Comparison of ENCODE assay signal across 15 cellular contexts in genomic region chr7:6252310-6252709, GRCh38. TPM values are rescaled to one million over a fixed set of nuclear protein-coding genes. Genes with fewer than 3 reads are reported as not detected.
A peak's percentile ranks its signal among the peaks of the same experiment; 100 is the strongest.
DNase-seq lines count a peak whose midpoint lies in the region; ATAC-seq and TF ChIP-seq lines count a peak whose summit lies in the region.
"Had no signal": no experiment of that assay in that cellular context is flagged by ENCODE, and none has a peak within 500 bp of the region (broad histone marks: within the 10 kb centered on the region; RNA-seq: fewer than 3 reads in every experiment).

No MANE protein-coding gene starts in this region.

- peak overlapping the region; percentile 15 for H3K4me3 ChIP-seq in left ventricle myocardium inferior
- no peak overlapping the region for H3K4me3 ChIP-seq in vagina
- H3K4me3 ChIP-seq: A549, Peyer's patch, sigmoid colon, tibial nerve had no signal

- H3K27me3 ChIP-seq in left ventricle myocardium inferior (ENCODE audit: low read depth) (no peaks in the 10 kb centered on the region), vagina (no peaks in the 10 kb centered on the region)
- H3K27me3 ChIP-seq: Peyer's patch, sigmoid colon, tibial nerve had no signal

- TF ChIP-seq POLR2A in vagina (IDR thresholded peaks at IDR 0.05): no peak

- DNase-seq in left ventricle myocardium inferior (no peak), Right ventricle myocardium inferior (ENCODE audit: missing footprints) (no peak), lung microvascular endothelial cell (ENCODE audit: low read depth in 2 of 2) (peak; percentile 65 to 91), vagina (ENCODE audit: extremely low spot score in 2 of 2) (no peak), T1000 (lab: John Stamatoyannopoulos, UW) (no peak)
- no peak for DNase-seq in stimulated activated naive CD8-positive, alpha-beta T cell treated with anti-CD3 and anti-CD28 coated beads, Interleukin-15, Interleukin-2, amounts not matched to agents 100 U/mL and 50 U/mL, for 24 hours
- DNase-seq: activated naive CD8-positive, alpha-beta T cell treated with anti-CD3 and anti-CD28 coated beads, Interleukin-2, amount 10 ng/mL, durations not matched to agents 7 days and 5 days; DMS79 treated with DMSO at 0.1 percent for 48 hours; effector memory CD8-positive, alpha-beta T cell; Peyer's patch; sigmoid colon had no signal

- peak overlapping the region in 2 of 5 experiments; percentile 5 to 31 for H3K4me3 Mint-ChIP-seq in brain
- H3K4me3 Mint-ChIP-seq: activated naive CD8-positive, alpha-beta T cell treated with anti-CD3 and anti-CD28 coated beads, Interleukin-2, amount 10 ng/mL, durations not matched to agents 7 days and 5 days; effector memory CD8-positive, alpha-beta T cell had no signal

- no peaks in the 10 kb centered on the region for H3K9me3 Mint-ChIP-seq in brain
- H3K9me3 Mint-ChIP-seq: activated naive CD8-positive, alpha-beta T cell treated with anti-CD3 and anti-CD28 coated beads, Interleukin-2, amount 10 ng/mL, durations not matched to agents 7 days and 5 days; effector memory CD8-positive, alpha-beta T cell had no signal

- TF ChIP-seq CTCF in left ventricle myocardium inferior (IDR thresholded peaks at IDR 0.05; ENCODE audit: borderline replicate concordance): no peak
- no peak for TF ChIP-seq CTCF in brain (conservative IDR thresholded peaks at IDR 0.05)
- TF ChIP-seq CTCF in vagina (IDR thresholded peaks at IDR 0.05): no peak

- H3K27me3 Mint-ChIP-seq in brain: no peaks in the 10 kb centered on the region

- ATAC-seq in Right ventricle myocardium inferior: no peak
- ATAC-seq in GM19324 (IDR thresholded peaks at IDR 0.05; ENCODE audit: low FRiP score, unreplicated experiment): no peak
- no peak for ATAC-seq in stimulated activated naive CD8-positive, alpha-beta T cell treated with anti-CD3 and anti-CD28 coated beads, Interleukin-15, Interleukin-2, amounts not matched to agents 100 U/mL and 50 U/mL, for 24 hours
- ATAC-seq: A549; effector memory CD8-positive, alpha-beta T cell had no signal

- peak overlapping the region in 3 of 5 experiments; percentile 44 to 64 (median 58) for H3K27ac Mint-ChIP-seq in brain
- H3K27ac Mint-ChIP-seq: activated naive CD8-positive, alpha-beta T cell treated with anti-CD3 and anti-CD28 coated beads, Interleukin-2, amount 10 ng/mL, durations not matched to agents 7 days and 5 days had no signal

- H3K9me3 ChIP-seq in left ventricle myocardium inferior (replicated peaks): no peaks in the 10 kb centered on the region
- H3K9me3 ChIP-seq in vagina: no peaks in the 10 kb centered on the region
- H3K9me3 ChIP-seq: A549, Peyer's patch, sigmoid colon, tibial nerve had no signal

- H3K4me1 Mint-ChIP-seq in brain: peaks cover 80% of the 10 kb centered on the region

- intact Hi-C loops in left ventricle myocardium inferior (cut with micrococcal nuclease): no loop called here
- intact Hi-C loops in Right ventricle myocardium inferior (cut with DNase I): no loop called here
- intact Hi-C loops in vagina (cut with DNase I): no loop called here

- H3K36me3 ChIP-seq in left ventricle myocardium inferior (no peaks in the 10 kb centered on the region), vagina (no peaks in the 10 kb centered on the region)
- H3K36me3 ChIP-seq: Peyer's patch, sigmoid colon, tibial nerve had no signal

- H3K27ac ChIP-seq in left ventricle myocardium inferior (replicated peaks): peak overlapping the region; percentile 76
- H3K27ac ChIP-seq in vagina: peak overlapping the region; percentile 11
- H3K27ac ChIP-seq: A549, Peyer's patch had no signal

- H3K4me1 ChIP-seq in left ventricle myocardium inferior (peaks cover 100% of the 10 kb centered on the region), vagina (peaks cover 78% of the 10 kb centered on the region)

- no peaks in the 10 kb centered on the region for H3K36me3 Mint-ChIP-seq in brain
- H3K36me3 Mint-ChIP-seq: activated naive CD8-positive, alpha-beta T cell treated with anti-CD3 and anti-CD28 coated beads, Interleukin-2, amount 10 ng/mL, durations not matched to agents 7 days and 5 days had no signal

RNA-seq across cellular contexts. Expression of gene CYTH3, which starts 20.1 kb away (rescaled TPM):
- total RNA-seq in left ventricle myocardium inferior (25.5 TPM), Right ventricle myocardium inferior (30.3 TPM), lung microvascular endothelial cell (8.9 and 11.1 TPM in 2 replicates), vagina (29.5 TPM)
- polyA plus RNA-seq in brain (ENCODE audit: insufficient read depth, low read depth, low replicate concordance): 18.4 TPM

Comparison
In these comparisons a context has a peak if more than half of its experiments do, and no peak if none do; other contexts are left out.
1. DNase-seq: peak in lung microvascular endothelial cell (2 of 2); none in left ventricle myocardium inferior (single experiment), Right ventricle myocardium inferior (single experiment), vagina (0 of 2), T1000 (single experiment) and stimulated activated naive CD8-positive, alpha-beta T cell treated with anti-CD3 and anti-CD28 coated beads, Interleukin-15, Interleukin-2, amounts not matched to agents 100 U/mL and 50 U/mL, for 24 hours (single experiment).